2 cellular contexts compared by ENCODE assay signal in the genomic region with DNA sequence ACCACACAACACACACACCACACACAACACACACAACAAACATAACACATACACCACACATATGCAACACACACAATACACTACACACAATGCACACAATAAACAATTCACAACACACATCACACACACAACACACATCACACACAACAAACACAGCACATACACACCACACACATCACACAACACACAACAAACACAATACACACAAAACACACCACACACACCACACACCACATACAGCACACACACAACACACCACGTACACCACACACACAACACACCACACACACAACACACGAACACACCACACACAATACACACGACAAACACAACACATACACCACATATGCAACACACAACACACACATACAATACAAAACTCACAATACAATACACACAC.
TF ChIP-seq lines count a peak whose summit lies in the region.

No MANE protein-coding gene starts in this region.

TF ChIP-seq in IMR-90, 13 proteins besides CTCF, POLR2A, EP300 and RAD21:
- TF ChIP-seq, protein P1, sequence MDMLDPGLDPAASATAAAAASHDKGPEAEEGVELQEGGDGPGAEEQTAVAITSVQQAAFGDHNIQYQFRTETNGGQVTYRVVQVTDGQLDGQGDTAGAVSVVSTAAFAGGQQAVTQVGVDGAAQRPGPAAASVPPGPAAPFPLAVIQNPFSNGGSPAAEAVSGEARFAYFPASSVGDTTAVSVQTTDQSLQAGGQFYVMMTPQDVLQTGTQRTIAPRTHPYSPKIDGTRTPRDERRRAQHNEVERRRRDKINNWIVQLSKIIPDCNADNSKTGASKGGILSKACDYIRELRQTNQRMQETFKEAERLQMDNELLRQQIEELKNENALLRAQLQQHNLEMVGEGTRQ (IDR thresholded peaks at IDR 0.05; ENCODE audit: low read depth, low read length): no peak
- TF ChIP-seq MAFK (IDR thresholded peaks at IDR 0.05; ENCODE audit: low read depth, low read length) (no peak), MAZ (IDR thresholded peaks at IDR 0.05; ENCODE audit: borderline replicate concordance, low read depth, low read length) (no peak), MXI1 (IDR thresholded peaks at IDR 0.05; ENCODE audit: borderline replicate concordance, low read depth, low read length) (no peak), RFX5 (IDR thresholded peaks at IDR 0.05; ENCODE audit: low read depth, low read length) (no peak), BHLHE40 (IDR thresholded peaks at IDR 0.05; ENCODE audit: low read depth, low read length) (no peak), CEBPB (IDR thresholded peaks at IDR 0.05; ENCODE audit: low read depth, low read length) (no peak), SMC3 (IDR thresholded peaks at IDR 0.05; ENCODE audit: low read depth, low read length) (no peak), FOS (IDR thresholded peaks at IDR 0.05; ENCODE audit: low read depth, low read length) (no peak), NFE2L2 (IDR thresholded peaks at IDR 0.05; ENCODE audit: low read depth, low read length) (no peak), CHD1 (IDR thresholded peaks at IDR 0.05; ENCODE audit: low read depth, low read length) (no peak), RCOR1 (IDR thresholded peaks at IDR 0.05; ENCODE audit: insufficient replicate concordance, low read length) (no peak)
- TF ChIP-seq, protein P2, sequence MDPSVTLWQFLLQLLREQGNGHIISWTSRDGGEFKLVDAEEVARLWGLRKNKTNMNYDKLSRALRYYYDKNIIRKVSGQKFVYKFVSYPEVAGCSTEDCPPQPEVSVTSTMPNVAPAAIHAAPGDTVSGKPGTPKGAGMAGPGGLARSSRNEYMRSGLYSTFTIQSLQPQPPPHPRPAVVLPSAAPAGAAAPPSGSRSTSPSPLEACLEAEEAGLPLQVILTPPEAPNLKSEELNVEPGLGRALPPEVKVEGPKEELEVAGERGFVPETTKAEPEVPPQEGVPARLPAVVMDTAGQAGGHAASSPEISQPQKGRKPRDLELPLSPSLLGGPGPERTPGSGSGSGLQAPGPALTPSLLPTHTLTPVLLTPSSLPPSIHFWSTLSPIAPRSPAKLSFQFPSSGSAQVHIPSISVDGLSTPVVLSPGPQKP (IDR thresholded peaks at IDR 0.05; ENCODE audit: borderline replicate concordance, low read depth, low read length): no peak

TF ChIP-seq in SK-N-SH, 30 proteins besides CTCF, POLR2A, EP300 and RAD21:
- TF ChIP-seq, protein P3, sequence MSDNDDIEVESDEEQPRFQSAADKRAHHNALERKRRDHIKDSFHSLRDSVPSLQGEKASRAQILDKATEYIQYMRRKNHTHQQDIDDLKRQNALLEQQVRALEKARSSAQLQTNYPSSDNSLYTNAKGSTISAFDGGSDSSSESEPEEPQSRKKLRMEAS (IDR thresholded peaks at IDR 0.05; ENCODE audit: low read depth): no peak
- TF ChIP-seq RXRA (IDR thresholded peaks at IDR 0.05; ENCODE audit: borderline replicate concordance, low read depth) (no peak), FOXJ3 (CRISPR knock-in tag; IDR thresholded peaks at IDR 0.05) (no peak)
